17 cellular contexts compared by ENCODE assay signal in genomic region chr17:78597923-78598545, GRCh38. TPM values are rescaled to one million over a fixed set of nuclear protein-coding genes. Genes with fewer than 3 reads are reported as not detected.
DNase-seq lines count a peak whose midpoint lies in the region; ATAC-seq, FAIRE-seq and TF ChIP-seq lines count a peak whose summit lies in the region.
"Had no signal": no experiment of that assay in that cellular context is flagged by ENCODE, and none has a peak within 500 bp of the region (broad histone marks: within the 10 kb centered on the region; RNA-seq: fewer than 3 reads in every experiment).

No MANE protein-coding gene starts in this region.

- H3K27me3 ChIP-seq in astrocyte (ENCODE audit: insufficient read depth, low read length) (no peaks in the 10 kb centered on the region), mesenchymal stem cell (ENCODE audit: control insufficient read depth in 1 of 2, insufficient read depth in 1 of 2, low read length in 2 of 2) (peaks cover 0 to 3% of the 10 kb centered on the region in 2 experiments)
- H3K27me3 ChIP-seq: stomach had no signal

- H3K79me2 ChIP-seq in astrocyte (ENCODE audit: insufficient read depth, low read length), result no peaks in the 10 kb centered on the region

- peak overlapping the region; percentile 59 for H3K27ac Mint-ChIP-seq in astrocyte (ENCODE audit: unreplicated experiment)
- H3K27ac Mint-ChIP-seq: memory B cell had no signal

- TF ChIP-seq CTCF in AG10803 (conservative IDR thresholded peaks at IDR 0.05; ENCODE audit: low read length) (no peak), astrocyte (IDR thresholded peaks at IDR 0.05; ENCODE audit: insufficient read depth, low read depth, low read length) (no peak)

- H2AK5ac ChIP-seq in mesenchymal stem cell (ENCODE audit: low read length, severe bottlenecking), result peak overlapping the region; percentile 13

- H3K9ac ChIP-seq in astrocyte (ENCODE audit: low read length) (no peak overlapping the region), mesenchymal stem cell (ENCODE audit: low read length) (peak overlapping the region; percentile 55)

- H3K4me3 ChIP-seq in AG10803 (ENCODE audit: low read length) (no peak overlapping the region), astrocyte (ENCODE audit: insufficient read depth, low read depth, low read length) (no peak overlapping the region), mesenchymal stem cell (ENCODE audit: insufficient read depth in 1 of 2, low read depth in 1 of 2, low read length in 2 of 2) (no peak overlapping the region)
- H3K4me3 ChIP-seq: prostate gland, stomach had no signal

- H2BK5ac ChIP-seq in mesenchymal stem cell (ENCODE audit: low read depth, low read length, poor library complexity, severe bottlenecking), result no peak overlapping the region

- peaks cover 2% of the 10 kb centered on the region for H3K36me3 Mint-ChIP-seq in astrocyte (ENCODE audit: low read depth, unreplicated experiment)
- H3K36me3 Mint-ChIP-seq: activated naive CD8-positive, alpha-beta T cell treated with anti-CD3 and anti-CD28 coated beads, Interleukin-2, amount 10 ng/mL, durations not matched to agents 7 days and 5 days; memory B cell had no signal

- no peak for FAIRE-seq in astrocyte (lab: Jason Lieb, UNC)
- FAIRE-seq: TTC549 had no signal

- H3K18ac ChIP-seq in mesenchymal stem cell (ENCODE audit: low read depth in 1 of 2, low read length in 2 of 2), result peak overlapping the region; percentile 70 to 81

- DNase-seq in AG10803 (ENCODE audit: low read depth) (peak; percentile 79), HK-2 (ENCODE audit: unreplicated experiment) (peak; percentile 39), astrocyte (ENCODE audit: low read depth) (peak; percentile 64), mesenchymal stem cell (peak; percentile 80), LoVo (ENCODE audit: low spot score) (no peak)
- no peak for DNase-seq in activated naive CD4-positive, alpha-beta T cell treated with anti-CD3 and anti-CD28 coated beads, Interleukin-2, amount 50 U/mL, for 16 hours
- DNase-seq: activated naive CD8-positive, alpha-beta T cell treated with anti-CD3 and anti-CD28 coated beads, Interleukin-2, amount 10 ng/mL, durations not matched to agents 7 days and 5 days; COR-L47; effector CD4-positive, alpha-beta T cell; stimulated activated CD4-positive, alpha-beta T cell treated with anti-CD3 and anti-CD28 coated beads, Interleukin-2, amount 100 ng/mL, for 48 hours; stomach had no signal

- H2BK120ac ChIP-seq in mesenchymal stem cell (ENCODE audit: low read depth, low read length), result no peak overlapping the region

- H3K27ac ChIP-seq in astrocyte (ENCODE audit: low read depth, low read length) (peak overlapping the region; percentile 37), mesenchymal stem cell (ENCODE audit: low read length, poor library complexity, severe bottlenecking) (no peak overlapping the region)
- H3K27ac ChIP-seq: prostate gland had no signal

- H2AFZ ChIP-seq in astrocyte (ENCODE audit: low read depth, low read length) (peak overlapping the region; percentile 55), mesenchymal stem cell (ENCODE audit: low read depth, low read length) (no peak overlapping the region)

- no peaks in the 10 kb centered on the region for H3K9me3 ChIP-seq in astrocyte (ENCODE audit: insufficient read depth, low read depth, low read length)
- H3K9me3 ChIP-seq in mesenchymal stem cell (ENCODE audit: control insufficient read depth, low read length), result no peaks in the 10 kb centered on the region
- H3K9me3 ChIP-seq: prostate gland, stomach had no signal

- no peaks in the 10 kb centered on the region for H3K27me3 Mint-ChIP-seq in astrocyte (ENCODE audit: low read depth, unreplicated experiment)

- ATAC-seq in GM19455 (IDR thresholded peaks at IDR 0.05; ENCODE audit: unreplicated experiment) (no peak), GM18498 (IDR thresholded peaks at IDR 0.05; ENCODE audit: unreplicated experiment) (no peak)

- H4K20me1 ChIP-seq in astrocyte (ENCODE audit: insufficient read depth, low read length), result no peaks in the 10 kb centered on the region

- no peak overlapping the region for H3K4me3 Mint-ChIP-seq in astrocyte (ENCODE audit: unreplicated experiment)
- H3K4me3 Mint-ChIP-seq: activated naive CD8-positive, alpha-beta T cell treated with anti-CD3 and anti-CD28 coated beads, Interleukin-2, amount 10 ng/mL, durations not matched to agents 7 days and 5 days; memory B cell had no signal

- WGBS in mesenchymal stem cell, result 41% methylated on average over 7 of the region's 9 CpGs

- peaks cover 4% of the 10 kb centered on the region for H3K9me3 Mint-ChIP-seq in astrocyte (ENCODE audit: unreplicated experiment)
- H3K9me3 Mint-ChIP-seq: activated naive CD8-positive, alpha-beta T cell treated with anti-CD3 and anti-CD28 coated beads, Interleukin-2, amount 10 ng/mL, durations not matched to agents 7 days and 5 days; memory B cell had no signal

- no peaks in the 10 kb centered on the region for H3K79me1 ChIP-seq in mesenchymal stem cell (replicated peaks; ENCODE audit: low read length, poor library complexity, severe bottlenecking)

- H2BK12ac ChIP-seq in mesenchymal stem cell (ENCODE audit: low read length in 2 of 2), result peak overlapping the region; percentile 75 to 96

- peak overlapping the region; percentile 73 for H4K91ac ChIP-seq in mesenchymal stem cell (ENCODE audit: low read length)

- H3K4me1 ChIP-seq in astrocyte (ENCODE audit: insufficient read depth, low read length), result peaks cover 6% of the 10 kb centered on the region
- H3K4me1 ChIP-seq in mesenchymal stem cell (ENCODE audit: control insufficient read depth, insufficient read depth, low read depth, low read length), result peaks cover 11% of the 10 kb centered on the region
- H3K4me1 ChIP-seq: prostate gland had no signal

- no peak overlapping the region for H3K14ac ChIP-seq in mesenchymal stem cell (ENCODE audit: low read length in 2 of 2)

- peak overlapping the region; percentile 66 for H4K8ac ChIP-seq in mesenchymal stem cell (ENCODE audit: low read length)

- H3K4me1 Mint-ChIP-seq in astrocyte (ENCODE audit: low read depth, unreplicated experiment), result peaks cover 43% of the 10 kb centered on the region
- H3K4me1 Mint-ChIP-seq: memory B cell had no signal

- no peak overlapping the region for H3K4ac ChIP-seq in mesenchymal stem cell (ENCODE audit: low read depth in 1 of 2, low read length in 2 of 2)

- H3K23ac ChIP-seq in mesenchymal stem cell (ENCODE audit: low read length in 2 of 2), result no peak overlapping the region

- no peak overlapping the region for H2BK15ac ChIP-seq in mesenchymal stem cell (ENCODE audit: low read depth, poor library complexity, severe bottlenecking)

- no peaks in the 10 kb centered on the region for H3K36me3 ChIP-seq in astrocyte (ENCODE audit: insufficient read depth, low read length)
- H3K36me3 ChIP-seq in mesenchymal stem cell (ENCODE audit: control insufficient read depth in 1 of 2, insufficient read depth in 2 of 2, low read depth in 1 of 2, low read length in 2 of 2), result no peaks in the 10 kb centered on the region
- H3K36me3 ChIP-seq: prostate gland, stomach had no signal

- H3K4me2 ChIP-seq in astrocyte (ENCODE audit: low read length) (no peak overlapping the region), mesenchymal stem cell (ENCODE audit: low read length, poor library complexity, severe bottlenecking) (no peak overlapping the region)

RNA-seq across cellular contexts. Expression of gene DNAH17, which starts 20.8 kb away (rescaled TPM):
- total RNA-seq in astrocyte, result 0.12 and 0.14 TPM in 2 replicates
- polyA plus RNA-seq in mesenchymal stem cell (2013, experiment 1 of 2), result 0.06 TPM
- polyA plus RNA-seq in mesenchymal stem cell (2013, experiment 2 of 2), result 0.01 TPM
- total RNA-seq: MCF 10A had no signal

Comparison
In these comparisons a context has a peak if more than half of its experiments do, and no peak if none do; other contexts are left out.
1. DNase-seq: peak in AG10803 (single experiment), HK-2 (single experiment), astrocyte (single experiment) and mesenchymal stem cell (single experiment); none in LoVo (single experiment) and activated naive CD4-positive, alpha-beta T cell treated with anti-CD3 and anti-CD28 coated beads, Interleukin-2, amount 50 U/mL, for 16 hours (single experiment).